In the genomic region with DNA sequence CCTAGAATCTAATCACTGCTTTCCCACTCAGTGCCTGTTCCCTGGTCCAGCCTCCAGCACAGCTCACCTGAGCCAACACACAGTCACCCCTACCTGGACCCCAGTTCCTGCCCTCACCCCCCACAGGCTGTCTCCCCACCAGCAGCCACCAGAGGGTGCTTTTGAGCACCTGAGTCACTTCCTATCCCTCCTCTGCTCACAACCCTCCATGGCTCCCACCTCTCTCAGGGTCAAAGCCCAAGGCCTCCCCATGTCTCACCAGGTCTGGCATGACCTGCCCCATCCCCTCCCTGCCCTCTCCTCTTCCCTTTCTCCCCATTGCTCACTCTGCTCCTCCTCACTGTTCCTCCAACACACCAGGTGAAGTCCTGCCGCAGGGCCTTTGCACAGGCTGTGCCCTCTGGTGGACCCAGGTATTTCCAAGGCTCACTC, we compare ENCODE assay signal across 1 cellular context.
TF ChIP-seq lines count a peak whose summit lies in the region.

No MANE protein-coding gene starts in this region.

TF ChIP-seq in HepG2, 621 proteins besides CTCF, POLR2A, EP300 and RAD21 (continued from another document and continues in another):
- TF ChIP-seq, protein P1, sequence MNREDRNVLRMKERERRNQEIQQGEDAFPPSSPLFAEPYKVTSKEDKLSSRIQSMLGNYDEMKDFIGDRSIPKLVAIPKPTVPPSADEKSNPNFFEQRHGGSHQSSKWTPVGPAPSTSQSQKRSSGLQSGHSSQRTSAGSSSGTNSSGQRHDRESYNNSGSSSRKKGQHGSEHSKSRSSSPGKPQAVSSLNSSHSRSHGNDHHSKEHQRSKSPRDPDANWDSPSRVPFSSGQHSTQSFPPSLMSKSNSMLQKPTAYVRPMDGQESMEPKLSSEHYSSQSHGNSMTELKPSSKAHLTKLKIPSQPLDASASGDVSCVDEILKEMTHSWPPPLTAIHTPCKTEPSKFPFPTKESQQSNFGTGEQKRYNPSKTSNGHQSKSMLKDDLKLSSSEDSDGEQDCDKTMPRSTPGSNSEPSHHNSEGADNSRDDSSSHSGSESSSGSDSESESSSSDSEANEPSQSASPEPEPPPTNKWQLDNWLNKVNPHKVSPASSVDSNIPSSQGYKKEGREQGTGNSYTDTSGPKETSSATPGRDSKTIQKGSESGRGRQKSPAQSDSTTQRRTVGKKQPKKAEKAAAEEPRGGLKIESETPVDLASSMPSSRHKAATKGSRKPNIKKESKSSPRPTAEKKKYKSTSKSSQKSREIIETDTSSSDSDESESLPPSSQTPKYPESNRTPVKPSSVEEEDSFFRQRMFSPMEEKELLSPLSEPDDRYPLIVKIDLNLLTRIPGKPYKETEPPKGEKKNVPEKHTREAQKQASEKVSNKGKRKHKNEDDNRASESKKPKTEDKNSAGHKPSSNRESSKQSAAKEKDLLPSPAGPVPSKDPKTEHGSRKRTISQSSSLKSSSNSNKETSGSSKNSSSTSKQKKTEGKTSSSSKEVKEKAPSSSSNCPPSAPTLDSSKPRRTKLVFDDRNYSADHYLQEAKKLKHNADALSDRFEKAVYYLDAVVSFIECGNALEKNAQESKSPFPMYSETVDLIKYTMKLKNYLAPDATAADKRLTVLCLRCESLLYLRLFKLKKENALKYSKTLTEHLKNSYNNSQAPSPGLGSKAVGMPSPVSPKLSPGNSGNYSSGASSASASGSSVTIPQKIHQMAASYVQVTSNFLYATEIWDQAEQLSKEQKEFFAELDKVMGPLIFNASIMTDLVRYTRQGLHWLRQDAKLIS (CRISPR knock-in tag; IDR thresholded peaks at IDR 0.05), result no peak
- TF ChIP-seq ZNF282 (IDR thresholded peaks at IDR 0.05; ENCODE audit: partially characterized antibody), result no peak
- no peak for TF ChIP-seq NFE2 (CRISPR knock-in tag; IDR thresholded peaks at IDR 0.05)
- TF ChIP-seq ZKSCAN1 (IDR thresholded peaks at IDR 0.05; ENCODE audit: low read length), result no peak
- TF ChIP-seq, protein P2, sequence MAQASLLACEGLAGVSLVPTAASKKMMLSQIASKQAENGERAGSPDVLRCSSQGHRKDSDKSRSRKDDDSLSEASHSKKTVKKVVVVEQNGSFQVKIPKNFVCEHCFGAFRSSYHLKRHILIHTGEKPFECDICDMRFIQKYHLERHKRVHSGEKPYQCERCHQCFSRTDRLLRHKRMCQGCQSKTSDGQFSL (CRISPR knock-in tag; IDR thresholded peaks at IDR 0.05), result peak; percentile 93
- TF ChIP-seq, protein P3, sequence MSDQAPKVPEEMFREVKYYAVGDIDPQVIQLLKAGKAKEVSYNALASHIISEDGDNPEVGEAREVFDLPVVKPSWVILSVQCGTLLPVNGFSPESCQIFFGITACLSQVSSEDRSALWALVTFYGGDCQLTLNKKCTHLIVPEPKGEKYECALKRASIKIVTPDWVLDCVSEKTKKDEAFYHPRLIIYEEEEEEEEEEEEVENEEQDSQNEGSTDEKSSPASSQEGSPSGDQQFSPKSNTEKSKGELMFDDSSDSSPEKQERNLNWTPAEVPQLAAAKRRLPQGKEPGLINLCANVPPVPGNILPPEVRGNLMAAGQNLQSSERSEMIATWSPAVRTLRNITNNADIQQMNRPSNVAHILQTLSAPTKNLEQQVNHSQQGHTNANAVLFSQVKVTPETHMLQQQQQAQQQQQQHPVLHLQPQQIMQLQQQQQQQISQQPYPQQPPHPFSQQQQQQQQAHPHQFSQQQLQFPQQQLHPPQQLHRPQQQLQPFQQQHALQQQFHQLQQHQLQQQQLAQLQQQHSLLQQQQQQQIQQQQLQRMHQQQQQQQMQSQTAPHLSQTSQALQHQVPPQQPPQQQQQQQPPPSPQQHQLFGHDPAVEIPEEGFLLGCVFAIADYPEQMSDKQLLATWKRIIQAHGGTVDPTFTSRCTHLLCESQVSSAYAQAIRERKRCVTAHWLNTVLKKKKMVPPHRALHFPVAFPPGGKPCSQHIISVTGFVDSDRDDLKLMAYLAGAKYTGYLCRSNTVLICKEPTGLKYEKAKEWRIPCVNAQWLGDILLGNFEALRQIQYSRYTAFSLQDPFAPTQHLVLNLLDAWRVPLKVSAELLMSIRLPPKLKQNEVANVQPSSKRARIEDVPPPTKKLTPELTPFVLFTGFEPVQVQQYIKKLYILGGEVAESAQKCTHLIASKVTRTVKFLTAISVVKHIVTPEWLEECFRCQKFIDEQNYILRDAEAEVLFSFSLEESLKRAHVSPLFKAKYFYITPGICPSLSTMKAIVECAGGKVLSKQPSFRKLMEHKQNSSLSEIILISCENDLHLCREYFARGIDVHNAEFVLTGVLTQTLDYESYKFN (CRISPR knock-in tag; conservative IDR thresholded peaks at IDR 0.05), result no peak
- TF ChIP-seq HNRNPL (IDR thresholded peaks at IDR 0.05; ENCODE audit: low read depth, low read length), result no peak
- TF ChIP-seq MEIS1 (CRISPR knock-in tag; IDR thresholded peaks at IDR 0.05; ENCODE audit: borderline replicate concordance), result no peak
- no peak for TF ChIP-seq ZNF724P (CRISPR knock-in tag; IDR thresholded peaks at IDR 0.05; ENCODE audit: borderline replicate concordance)
- TF ChIP-seq PCBP1 (IDR thresholded peaks at IDR 0.05; ENCODE audit: borderline replicate concordance, low read depth, low read length), result 0 out of 2 replicates have a peak, but pooled peaks have one; percentile 59
- TF ChIP-seq, protein P4, sequence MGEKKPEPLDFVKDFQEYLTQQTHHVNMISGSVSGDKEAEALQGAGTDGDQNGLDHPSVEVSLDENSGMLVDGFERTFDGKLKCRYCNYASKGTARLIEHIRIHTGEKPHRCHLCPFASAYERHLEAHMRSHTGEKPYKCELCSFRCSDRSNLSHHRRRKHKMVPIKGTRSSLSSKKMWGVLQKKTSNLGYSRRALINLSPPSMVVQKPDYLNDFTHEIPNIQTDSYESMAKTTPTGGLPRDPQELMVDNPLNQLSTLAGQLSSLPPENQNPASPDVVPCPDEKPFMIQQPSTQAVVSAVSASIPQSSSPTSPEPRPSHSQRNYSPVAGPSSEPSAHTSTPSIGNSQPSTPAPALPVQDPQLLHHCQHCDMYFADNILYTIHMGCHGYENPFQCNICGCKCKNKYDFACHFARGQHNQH (CRISPR knock-in tag; IDR thresholded peaks at IDR 0.05), result no peak
- TF ChIP-seq ZNF567 (CRISPR knock-in tag; IDR thresholded peaks at IDR 0.05; ENCODE audit: borderline replicate concordance), result no peak
- no peak for TF ChIP-seq ZNF326 (CRISPR knock-in tag; IDR thresholded peaks at IDR 0.05; ENCODE audit: borderline replicate concordance)
- TF ChIP-seq KAT2B (IDR thresholded peaks at IDR 0.05; ENCODE audit: borderline replicate concordance, low read depth, low read length), result no peak
- TF ChIP-seq, protein P5, sequence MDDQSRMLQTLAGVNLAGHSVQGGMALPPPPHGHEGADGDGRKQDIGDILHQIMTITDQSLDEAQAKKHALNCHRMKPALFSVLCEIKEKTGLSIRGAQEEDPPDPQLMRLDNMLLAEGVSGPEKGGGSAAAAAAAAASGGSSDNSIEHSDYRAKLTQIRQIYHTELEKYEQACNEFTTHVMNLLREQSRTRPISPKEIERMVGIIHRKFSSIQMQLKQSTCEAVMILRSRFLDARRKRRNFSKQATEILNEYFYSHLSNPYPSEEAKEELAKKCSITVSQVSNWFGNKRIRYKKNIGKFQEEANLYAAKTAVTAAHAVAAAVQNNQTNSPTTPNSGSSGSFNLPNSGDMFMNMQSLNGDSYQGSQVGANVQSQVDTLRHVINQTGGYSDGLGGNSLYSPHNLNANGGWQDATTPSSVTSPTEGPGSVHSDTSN (CRISPR knock-in tag; IDR thresholded peaks at IDR 0.05; ENCODE audit: borderline replicate concordance), result no peak
- no peak for TF ChIP-seq ZFP82 (CRISPR knock-in tag; IDR thresholded peaks at IDR 0.05; ENCODE audit: borderline replicate concordance)
- no peak for TF ChIP-seq BORCS8-MEF2B (CRISPR knock-in tag; IDR thresholded peaks at IDR 0.05)
- TF ChIP-seq, protein P6, sequence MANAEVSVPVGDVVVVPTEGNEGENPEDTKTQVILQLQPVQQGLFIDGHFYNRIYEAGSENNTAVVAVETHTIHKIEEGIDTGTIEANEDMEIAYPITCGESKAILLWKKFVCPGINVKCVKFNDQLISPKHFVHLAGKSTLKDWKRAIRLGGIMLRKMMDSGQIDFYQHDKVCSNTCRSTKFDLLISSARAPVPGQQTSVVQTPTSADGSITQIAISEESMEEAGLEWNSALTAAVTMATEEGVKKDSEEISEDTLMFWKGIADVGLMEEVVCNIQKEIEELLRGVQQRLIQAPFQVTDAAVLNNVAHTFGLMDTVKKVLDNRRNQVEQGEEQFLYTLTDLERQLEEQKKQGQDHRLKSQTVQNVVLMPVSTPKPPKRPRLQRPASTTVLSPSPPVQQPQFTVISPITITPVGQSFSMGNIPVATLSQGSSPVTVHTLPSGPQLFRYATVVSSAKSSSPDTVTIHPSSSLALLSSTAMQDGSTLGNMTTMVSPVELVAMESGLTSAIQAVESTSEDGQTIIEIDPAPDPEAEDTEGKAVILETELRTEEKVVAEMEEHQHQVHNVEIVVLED (CRISPR knock-in tag; IDR thresholded peaks at IDR 0.05; ENCODE audit: borderline replicate concordance), result no peak
- TF ChIP-seq MAFF (IDR thresholded peaks at IDR 0.05; ENCODE audit: low read depth, low read length), result no peak
- peak; percentile 31 for TF ChIP-seq XRCC5 (optimal IDR thresholded peaks at IDR 0.05; ENCODE audit: low read length)
- no peak for TF ChIP-seq ZBTB42 (CRISPR knock-in tag; IDR thresholded peaks at IDR 0.05)
- TF ChIP-seq AGO1 (IDR thresholded peaks at IDR 0.05; ENCODE audit: low read depth, low read length, poor library complexity, severe bottlenecking), result no peak
- TF ChIP-seq ZNF552 (CRISPR knock-in tag; IDR thresholded peaks at IDR 0.05; ENCODE audit: borderline replicate concordance), result no peak
- no peak for TF ChIP-seq BRD4 (CRISPR knock-in tag; IDR thresholded peaks at IDR 0.05)
- 0 out of 2 replicates have a peak, but pooled peaks have one; percentile 30 for TF ChIP-seq ZBTB38 (CRISPR knock-in tag; IDR thresholded peaks at IDR 0.05)
- TF ChIP-seq ZNF816 (CRISPR knock-in tag; IDR thresholded peaks at IDR 0.05; ENCODE audit: borderline replicate concordance), result no peak
- no peak for TF ChIP-seq ZNF570 (CRISPR knock-in tag; IDR thresholded peaks at IDR 0.05; ENCODE audit: borderline replicate concordance)
- TF ChIP-seq, protein P7, sequence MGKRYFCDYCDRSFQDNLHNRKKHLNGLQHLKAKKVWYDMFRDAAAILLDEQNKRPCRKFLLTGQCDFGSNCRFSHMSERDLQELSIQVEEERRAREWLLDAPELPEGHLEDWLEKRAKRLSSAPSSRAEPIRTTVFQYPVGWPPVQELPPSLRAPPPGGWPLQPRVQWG (CRISPR knock-in tag; IDR thresholded peaks at IDR 0.05; ENCODE audit: borderline replicate concordance, low read depth), result no peak
- peak; percentile 51; the same call in 1 of the 2 replicates for TF ChIP-seq SMC3 (IDR thresholded peaks at IDR 0.05; ENCODE audit: low read length)
- no peak for TF ChIP-seq ZFYVE20 (CRISPR knock-in tag; IDR thresholded peaks at IDR 0.05; ENCODE audit: borderline replicate concordance, low read depth)
- TF ChIP-seq, protein P8, sequence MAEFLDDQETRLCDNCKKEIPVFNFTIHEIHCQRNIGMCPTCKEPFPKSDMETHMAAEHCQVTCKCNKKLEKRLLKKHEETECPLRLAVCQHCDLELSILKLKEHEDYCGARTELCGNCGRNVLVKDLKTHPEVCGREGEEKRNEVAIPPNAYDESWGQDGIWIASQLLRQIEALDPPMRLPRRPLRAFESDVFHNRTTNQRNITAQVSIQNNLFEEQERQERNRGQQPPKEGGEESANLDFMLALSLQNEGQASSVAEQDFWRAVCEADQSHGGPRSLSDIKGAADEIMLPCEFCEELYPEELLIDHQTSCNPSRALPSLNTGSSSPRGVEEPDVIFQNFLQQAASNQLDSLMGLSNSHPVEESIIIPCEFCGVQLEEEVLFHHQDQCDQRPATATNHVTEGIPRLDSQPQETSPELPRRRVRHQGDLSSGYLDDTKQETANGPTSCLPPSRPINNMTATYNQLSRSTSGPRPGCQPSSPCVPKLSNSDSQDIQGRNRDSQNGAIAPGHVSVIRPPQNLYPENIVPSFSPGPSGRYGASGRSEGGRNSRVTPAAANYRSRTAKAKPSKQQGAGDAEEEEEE (CRISPR knock-in tag; IDR thresholded peaks at IDR 0.05; ENCODE audit: borderline replicate concordance), result no peak
- TF ChIP-seq ZBTB21 (CRISPR knock-in tag; IDR thresholded peaks at IDR 0.05), result no peak
- TF ChIP-seq, protein P9, sequence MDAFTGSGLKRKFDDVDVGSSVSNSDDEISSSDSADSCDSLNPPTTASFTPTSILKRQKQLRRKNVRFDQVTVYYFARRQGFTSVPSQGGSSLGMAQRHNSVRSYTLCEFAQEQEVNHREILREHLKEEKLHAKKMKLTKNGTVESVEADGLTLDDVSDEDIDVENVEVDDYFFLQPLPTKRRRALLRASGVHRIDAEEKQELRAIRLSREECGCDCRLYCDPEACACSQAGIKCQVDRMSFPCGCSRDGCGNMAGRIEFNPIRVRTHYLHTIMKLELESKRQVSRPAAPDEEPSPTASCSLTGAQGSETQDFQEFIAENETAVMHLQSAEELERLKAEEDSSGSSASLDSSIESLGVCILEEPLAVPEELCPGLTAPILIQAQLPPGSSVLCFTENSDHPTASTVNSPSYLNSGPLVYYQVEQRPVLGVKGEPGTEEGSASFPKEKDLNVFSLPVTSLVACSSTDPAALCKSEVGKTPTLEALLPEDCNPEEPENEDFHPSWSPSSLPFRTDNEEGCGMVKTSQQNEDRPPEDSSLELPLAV (CRISPR knock-in tag; conservative IDR thresholded peaks at IDR 0.05; ENCODE audit: low read depth), result no peak
- 0 out of 2 replicates have a peak, but pooled peaks have one; percentile 28 for TF ChIP-seq ZNF556 (CRISPR knock-in tag; IDR thresholded peaks at IDR 0.05; ENCODE audit: borderline replicate concordance)
- TF ChIP-seq PPARG (CRISPR knock-in tag; conservative IDR thresholded peaks at IDR 0.05), result no peak
- no peak for TF ChIP-seq ZNF530 (CRISPR knock-in tag; IDR thresholded peaks at IDR 0.05; ENCODE audit: low read depth)
- TF ChIP-seq, protein P10, sequence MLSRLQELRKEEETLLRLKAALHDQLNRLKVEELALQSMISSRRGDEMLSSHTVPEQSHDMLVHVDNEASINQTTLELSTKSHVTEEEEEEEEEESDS (CRISPR knock-in tag; IDR thresholded peaks at IDR 0.05; ENCODE audit: borderline replicate concordance), result no peak
- TF ChIP-seq ZSCAN12 (CRISPR knock-in tag; IDR thresholded peaks at IDR 0.05), result no peak
- TF ChIP-seq DMAP1 (CRISPR knock-in tag; IDR thresholded peaks at IDR 0.05), result no peak
- no peak for TF ChIP-seq ZNF607 (CRISPR knock-in tag; IDR thresholded peaks at IDR 0.05; ENCODE audit: borderline replicate concordance)
- TF ChIP-seq, protein P11, sequence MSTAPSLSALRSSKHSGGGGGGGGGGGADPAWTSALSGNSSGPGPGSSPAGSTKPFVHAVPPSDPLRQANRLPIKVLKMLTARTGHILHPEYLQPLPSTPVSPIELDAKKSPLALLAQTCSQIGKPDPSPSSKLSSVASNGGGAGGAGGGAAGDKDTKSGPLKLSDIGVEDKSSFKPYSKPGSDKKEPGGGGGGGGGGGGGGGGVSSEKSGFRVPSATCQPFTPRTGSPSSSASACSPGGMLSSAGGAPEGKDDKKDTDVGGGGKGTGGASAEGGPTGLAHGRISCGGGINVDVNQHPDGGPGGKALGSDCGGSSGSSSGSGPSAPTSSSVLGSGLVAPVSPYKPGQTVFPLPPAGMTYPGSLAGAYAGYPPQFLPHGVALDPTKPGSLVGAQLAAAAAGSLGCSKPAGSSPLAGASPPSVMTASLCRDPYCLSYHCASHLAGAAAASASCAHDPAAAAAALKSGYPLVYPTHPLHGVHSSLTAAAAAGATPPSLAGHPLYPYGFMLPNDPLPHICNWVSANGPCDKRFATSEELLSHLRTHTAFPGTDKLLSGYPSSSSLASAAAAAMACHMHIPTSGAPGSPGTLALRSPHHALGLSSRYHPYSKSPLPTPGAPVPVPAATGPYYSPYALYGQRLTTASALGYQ (CRISPR knock-in tag; IDR thresholded peaks at IDR 0.05), result no peak
